ENCODE assay signal across 1 cellular context in the genomic region with DNA sequence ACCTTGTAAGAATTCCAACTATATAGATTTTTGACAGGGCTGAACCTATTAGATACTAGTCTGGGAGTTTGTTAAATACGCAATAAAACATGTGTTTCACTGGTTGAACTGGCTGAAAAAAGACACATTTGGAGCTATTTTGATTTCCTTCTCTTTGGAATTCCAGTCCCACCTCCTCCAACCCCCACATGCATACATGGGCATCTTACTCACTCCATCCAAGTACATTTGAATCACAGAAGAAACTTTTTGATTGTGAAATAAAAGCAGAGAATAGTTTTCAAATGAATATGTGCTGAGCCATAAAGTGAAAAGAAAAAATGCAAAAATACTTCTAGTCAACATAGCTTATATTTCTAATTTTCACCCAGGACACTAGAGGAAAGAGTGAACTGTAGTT.
TF ChIP-seq lines count a peak whose summit lies in the region.

No MANE protein-coding gene starts in this region.

TF ChIP-seq in K562, 482 proteins besides CTCF, POLR2A, EP300 and RAD21 (continued from another document):
- TF ChIP-seq, protein P1, sequence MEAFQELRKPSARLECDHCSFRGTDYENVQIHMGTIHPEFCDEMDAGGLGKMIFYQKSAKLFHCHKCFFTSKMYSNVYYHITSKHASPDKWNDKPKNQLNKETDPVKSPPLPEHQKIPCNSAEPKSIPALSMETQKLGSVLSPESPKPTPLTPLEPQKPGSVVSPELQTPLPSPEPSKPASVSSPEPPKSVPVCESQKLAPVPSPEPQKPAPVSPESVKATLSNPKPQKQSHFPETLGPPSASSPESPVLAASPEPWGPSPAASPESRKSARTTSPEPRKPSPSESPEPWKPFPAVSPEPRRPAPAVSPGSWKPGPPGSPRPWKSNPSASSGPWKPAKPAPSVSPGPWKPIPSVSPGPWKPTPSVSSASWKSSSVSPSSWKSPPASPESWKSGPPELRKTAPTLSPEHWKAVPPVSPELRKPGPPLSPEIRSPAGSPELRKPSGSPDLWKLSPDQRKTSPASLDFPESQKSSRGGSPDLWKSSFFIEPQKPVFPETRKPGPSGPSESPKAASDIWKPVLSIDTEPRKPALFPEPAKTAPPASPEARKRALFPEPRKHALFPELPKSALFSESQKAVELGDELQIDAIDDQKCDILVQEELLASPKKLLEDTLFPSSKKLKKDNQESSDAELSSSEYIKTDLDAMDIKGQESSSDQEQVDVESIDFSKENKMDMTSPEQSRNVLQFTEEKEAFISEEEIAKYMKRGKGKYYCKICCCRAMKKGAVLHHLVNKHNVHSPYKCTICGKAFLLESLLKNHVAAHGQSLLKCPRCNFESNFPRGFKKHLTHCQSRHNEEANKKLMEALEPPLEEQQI (IDR thresholded peaks at IDR 0.05): no peak
